In the genomic region with DNA sequence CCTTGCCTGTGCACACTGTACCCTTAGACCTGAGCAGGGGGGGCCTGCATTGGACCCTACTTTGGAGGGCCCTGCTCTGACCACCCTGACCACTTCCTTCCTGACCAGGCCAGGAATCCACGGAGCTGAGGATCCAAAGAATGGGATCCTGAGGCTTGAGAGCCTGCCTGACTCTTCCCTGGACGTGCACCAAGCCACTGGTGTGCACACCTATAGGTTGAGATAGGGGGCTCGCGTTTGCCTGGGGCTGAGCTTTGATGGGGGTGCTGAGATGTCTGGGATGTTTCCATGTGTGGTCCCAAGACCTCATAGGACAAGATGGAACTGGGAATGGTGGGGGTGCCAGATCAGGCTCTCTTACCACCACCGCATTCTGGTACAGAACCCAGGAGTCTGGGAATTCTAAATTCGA, we compare ENCODE assay signal across 14 cellular contexts.
DNase-seq lines count a peak whose midpoint lies in the region; ATAC-seq lines count a peak whose summit lies in the region.
"Had no signal": no experiment of that assay in that cellular context is flagged by ENCODE, and none has a peak within 500 bp of the region (broad histone marks: within the 10 kb centered on the region; RNA-seq: fewer than 3 reads in every experiment).

No MANE protein-coding gene starts in this region.

- no peaks in the 10 kb centered on the region for H3K36me3 ChIP-seq in BLaER1 treated with 17β-estradiol and CSF1 and Interleukin-3, amounts not matched to agents 10 nM and 100 nM
- H3K36me3 ChIP-seq in SJCRH30 (peaks cover 5% of the 10 kb centered on the region; the same call in 1 of the 2 replicates), iPS-20b (ENCODE audit: insufficient read depth, low read depth, low read length) (peaks cover 18% of the 10 kb centered on the region; the same call in 1 of the 2 replicates), rectal smooth muscle tissue (ENCODE audit: control insufficient read depth, insufficient read depth, low read length) (no peaks in the 10 kb centered on the region)
- H3K36me3 ChIP-seq: Peyer's patch had no signal

- H3K4me2 ChIP-seq in BLaER1 treated with 17β-estradiol and CSF1 and Interleukin-3, amounts not matched to agents 10 nM and 100 nM = peak overlapping the region in 9 of 11 experiments; percentile 9 to 87 (median 66); a peak in 14 of 22 replicates

- H3K4me1 ChIP-seq in BLaER1 treated with 17β-estradiol and CSF1 and Interleukin-3, amounts not matched to agents 10 nM and 100 nM = peaks cover 19 to 50% (median 41%) of the 10 kb centered on the region in 10 experiments
- H3K4me1 ChIP-seq in SJCRH30 (peaks cover 76% of the 10 kb centered on the region), iPS-20b (ENCODE audit: insufficient read depth, low read length) (peaks cover 68% of the 10 kb centered on the region), rectal smooth muscle tissue (ENCODE audit: control insufficient read depth, insufficient read depth, low read length) (peaks cover 15% of the 10 kb centered on the region)

- H3K9ac ChIP-seq in BLaER1 treated with 17β-estradiol and CSF1 and Interleukin-3, amounts not matched to agents 10 nM and 100 nM = no peak overlapping the region
- H3K9ac ChIP-seq in iPS-20b (ENCODE audit: low read depth, low read length) = no peak overlapping the region; the same call in 1 of the 2 replicates
- H3K9ac ChIP-seq in rectal smooth muscle tissue (ENCODE audit: low read length) = no peak overlapping the region

- ATAC-seq in GM21447 (IDR thresholded peaks at IDR 0.05; ENCODE audit: unreplicated experiment) = no peak
- ATAC-seq in GM18861 (IDR thresholded peaks at IDR 0.05; ENCODE audit: unreplicated experiment) = no peak

- no peak overlapping the region for H3K27ac ChIP-seq in BLaER1 treated with 17β-estradiol and CSF1 and Interleukin-3, amounts not matched to agents 10 nM and 100 nM
- H3K27ac ChIP-seq in SJCRH30 (peak overlapping the region; percentile 77), iPS-20b (ENCODE audit: low read length) (no peak overlapping the region), rectal smooth muscle tissue (ENCODE audit: low read depth, low read length) (peak overlapping the region; percentile 14)

- H3K27me3 ChIP-seq in BLaER1 treated with 17β-estradiol and CSF1 and Interleukin-3, amounts not matched to agents 10 nM and 100 nM = no peaks in the 10 kb centered on the region
- no peaks in the 10 kb centered on the region for H3K27me3 ChIP-seq in SJCRH30
- H3K27me3 ChIP-seq in iPS-20b (ENCODE audit: insufficient read depth, low read length) = no peaks in the 10 kb centered on the region
- H3K27me3 ChIP-seq in rectal smooth muscle tissue (ENCODE audit: control insufficient read depth, insufficient read depth, low read length) = no peaks in the 10 kb centered on the region
- H3K27me3 ChIP-seq: Peyer's patch had no signal

- no peak overlapping the region for H3K4me3 ChIP-seq in BLaER1 treated with 17β-estradiol and CSF1 and Interleukin-3, amounts not matched to agents 10 nM and 100 nM
- H3K4me3 ChIP-seq in SJCRH30 = no peak overlapping the region
- peak overlapping the region; percentile 44; the same call in 1 of the 2 replicates for H3K4me3 ChIP-seq in iPS-20b (ENCODE audit: low read length)
- no peak overlapping the region for H3K4me3 ChIP-seq in rectal smooth muscle tissue (ENCODE audit: low read length)
- H3K4me3 ChIP-seq: Peyer's patch had no signal

- no peak for DNase-seq in SJCRH30
- DNase-seq in stimulated activated CD4-positive, alpha-beta T cell treated with anti-CD3 and anti-CD28 coated beads, Interleukin-4, amount 100 ng/mL, for 24 hours = no peak
- DNase-seq in germinal center (ENCODE audit: low spot score) = no peak
- DNase-seq: activated naive CD4-positive, alpha-beta T cell treated with Interleukin-2 at 50 U/mL for 16 hours; central memory CD4-positive, alpha-beta T cell; NCI-H1436 treated with DMSO at 0.1 percent for 48 hours; NCI-H510A; Peyer's patch; small intestine had no signal

- no peaks in the 10 kb centered on the region for H3K9me3 ChIP-seq in BLaER1 treated with 17β-estradiol and CSF1 and Interleukin-3, amounts not matched to agents 10 nM and 100 nM (replicated peaks in 1 of 11)
- no peaks in the 10 kb centered on the region for H3K9me3 ChIP-seq in SJCRH30 (replicated peaks)
- H3K9me3 ChIP-seq in iPS-20b (ENCODE audit: insufficient read depth, low read depth, low read length) = no peaks in the 10 kb centered on the region
- H3K9me3 ChIP-seq: Peyer's patch had no signal

- 0 out of 22 replicates have a peak, but pooled peaks cover 0 to 6% (median 0%) of the 10 kb centered on the region in 11 experiments for H4K20me1 ChIP-seq in BLaER1 treated with 17β-estradiol and CSF1 and Interleukin-3, amounts not matched to agents 10 nM and 100 nM

Comparison
In these comparisons a context has a peak if more than half of its experiments do, and no peak if none do; other contexts are left out.
1. H3K27ac ChIP-seq: peak in SJCRH30 (single experiment) and rectal smooth muscle tissue (single experiment); none in BLaER1 treated with 17β-estradiol and CSF1 and Interleukin-3, amounts not matched to agents 10 nM and 100 nM (0 of 11) and iPS-20b (single experiment).